10 cellular contexts compared by ENCODE assay signal in the genomic region with DNA sequence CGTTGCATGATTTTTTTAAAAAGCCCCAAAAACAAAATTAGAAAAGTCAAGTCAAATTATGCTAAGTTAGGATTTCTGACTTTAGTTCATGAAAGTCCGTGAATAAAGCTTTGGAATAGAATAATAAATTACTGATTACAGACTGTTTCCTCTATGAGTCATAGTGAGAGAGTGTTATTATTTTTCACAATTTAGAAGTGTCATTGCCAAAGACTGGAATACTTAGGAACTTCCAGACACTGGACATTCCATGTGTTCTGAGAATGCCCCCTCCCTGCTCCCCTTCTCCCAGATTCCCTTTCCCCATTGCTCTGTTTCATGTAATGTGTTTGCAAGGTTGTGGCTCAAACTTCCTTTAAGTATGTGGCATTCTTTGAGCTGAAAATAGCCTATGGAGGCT.
A peak's percentile ranks its signal among the peaks of the same experiment; 100 is the strongest.
DNase-seq lines count a peak whose midpoint lies in the region; TF ChIP-seq lines count a peak whose summit lies in the region.
"Had no signal": no experiment of that assay in that cellular context is flagged by ENCODE, and none has a peak within 500 bp of the region (broad histone marks: within the 10 kb centered on the region; RNA-seq: fewer than 3 reads in every experiment).

No MANE protein-coding gene starts in this region.

- no peaks in the 10 kb centered on the region for H3K9me3 ChIP-seq in adipocyte (ENCODE audit: control insufficient read depth, low read length)
- no peaks in the 10 kb centered on the region for H3K9me3 ChIP-seq in sigmoid colon

- CTCF ChIA-PET in GM10248 (lab: Yijun Ruan, JAX) = interaction anchor here (1.0 to 2.3 kb wide), 3 partner anchors 10 to 169 kb away, joined by 3 to 8 read pairs (median 3); no protein-coding TSS in a partner anchor
- CTCF ChIA-PET in HEK293T (lab: Yijun Ruan, JAX) = interaction anchor here (1.7 kb wide), 1 partner anchor 20 kb away, joined by 5 read pairs; no protein-coding TSS in a partner anchor

- DNase-seq in GM03348 (ENCODE audit: low spot score) (peak; percentile 77), adipocyte (ENCODE audit: low read depth) (peak; percentile 82), fibroblast of villous mesenchyme (ENCODE audit: low read depth) (peak; percentile 55), sigmoid colon (no peak), GOT3 (lab: John Stamatoyannopoulos, UW) (no peak), globus pallidus (ENCODE audit: low spot score) (no peak), GM10248 (ENCODE audit: extremely low spot score) (no peak), HEK293T (ENCODE audit: extremely low spot score) (no peak)
- DNase-seq: DMS153, NCI-H748 treated with DMSO at 0.1 percent for 48 hours had no signal

- TF ChIP-seq POLR2A in sigmoid colon (IDR thresholded peaks at IDR 0.05) = no peak

- intact Hi-C loops in sigmoid colon (cut with DNase I) = no loop called here

- H3K36me3 ChIP-seq in adipocyte (ENCODE audit: control insufficient read depth, insufficient read depth, low read length, severe bottlenecking) = no peaks in the 10 kb centered on the region
- H3K36me3 ChIP-seq in sigmoid colon = no peaks in the 10 kb centered on the region

- POLR2A ChIA-PET in GM10248 (lab: Yijun Ruan, JAX) (no interaction called here), HEK293T (lab: Yijun Ruan, JAX) (no interaction called here)

- peak overlapping the region; percentile 76 for H3K9ac ChIP-seq in adipocyte (ENCODE audit: low read length)

- H3K27me3 ChIP-seq in adipocyte (replicated peaks; ENCODE audit: control insufficient read depth, insufficient read depth, low read length) (no peaks in the 10 kb centered on the region), sigmoid colon (no peaks in the 10 kb centered on the region)

- WGBS in sigmoid colon, 2 donors = 44 to 69% methylated on average over 2 of the region's 2 CpGs

- H3K4me3 ChIP-seq in adipocyte (ENCODE audit: low read length) = peak overlapping the region; percentile 64
- no peak overlapping the region for H3K4me3 ChIP-seq in fibroblast of villous mesenchyme (ENCODE audit: low read depth, low read length)
- H3K4me3 ChIP-seq in sigmoid colon = no peak overlapping the region

- peak overlapping the region; percentile 38 to 79 (median 66) for H3K27ac ChIP-seq in sigmoid colon

- no peak for TF ChIP-seq EP300 in sigmoid colon (IDR thresholded peaks at IDR 0.05)

- H3K4me1 ChIP-seq in adipocyte (ENCODE audit: control insufficient read depth, insufficient read depth, low read length) (peaks cover 55% of the 10 kb centered on the region), sigmoid colon (peaks cover 0 to 35% (median 17%) of the 10 kb centered on the region in 4 donors)

- TF ChIP-seq CTCF in fibroblast of villous mesenchyme (IDR thresholded peaks at IDR 0.05; ENCODE audit: insufficient read depth, low read depth, low read length) (no peak), sigmoid colon (IDR thresholded peaks at IDR 0.05) (no peak), GM10248 (IDR thresholded peaks at IDR 0.05; ENCODE audit: control extremely low read depth, extremely low read depth, low read depth, missing control alignments) (no peak)

TF ChIP-seq in HEK293T, 16 proteins besides CTCF, POLR2A, EP300 and RAD21:
- TF ChIP-seq HDGF (IDR thresholded peaks at IDR 0.05; ENCODE audit: borderline replicate concordance) = no peak
- no peak for TF ChIP-seq NFRKB (IDR thresholded peaks at IDR 0.05)
- TF ChIP-seq FOXK2 (IDR thresholded peaks at IDR 0.05) = no peak
- TF ChIP-seq LEF1 (IDR thresholded peaks at IDR 0.05; ENCODE audit: borderline replicate concordance) = no peak
- TF ChIP-seq SUZ12 (IDR thresholded peaks at IDR 0.05) = no peak
- TF ChIP-seq, protein P1, sequence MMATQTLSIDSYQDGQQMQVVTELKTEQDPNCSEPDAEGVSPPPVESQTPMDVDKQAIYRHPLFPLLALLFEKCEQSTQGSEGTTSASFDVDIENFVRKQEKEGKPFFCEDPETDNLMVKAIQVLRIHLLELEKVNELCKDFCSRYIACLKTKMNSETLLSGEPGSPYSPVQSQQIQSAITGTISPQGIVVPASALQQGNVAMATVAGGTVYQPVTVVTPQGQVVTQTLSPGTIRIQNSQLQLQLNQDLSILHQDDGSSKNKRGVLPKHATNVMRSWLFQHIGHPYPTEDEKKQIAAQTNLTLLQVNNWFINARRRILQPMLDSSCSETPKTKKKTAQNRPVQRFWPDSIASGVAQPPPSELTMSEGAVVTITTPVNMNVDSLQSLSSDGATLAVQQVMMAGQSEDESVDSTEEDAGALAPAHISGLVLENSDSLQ (IDR thresholded peaks at IDR 0.05) = no peak

Comparison
In these comparisons a context has a peak if more than half of its experiments do, and no peak if none do; other contexts are left out.
1. DNase-seq: peak in GM03348 (single experiment), adipocyte (single experiment) and fibroblast of villous mesenchyme (single experiment); none in sigmoid colon (single experiment), GOT3 (single experiment), globus pallidus (single experiment), GM10248 (single experiment) and HEK293T (single experiment).